In genomic region chr17:39199986-39200879, GRCh38 we compare ENCODE assay signal across 1 cellular context.
A peak's percentile ranks its signal among the peaks of the same experiment; 100 is the strongest.
TF ChIP-seq lines count a peak whose summit lies in the region.

Gene RPL19 (plus strand): TSS chr17:39200283. CDS start chr17:39200345, 62 bp downstream.

TF ChIP-seq in A549, 52 proteins besides CTCF, POLR2A, EP300 and RAD21 (continued from another document):
- TF ChIP-seq PHF8 (IDR thresholded peaks at IDR 0.05; ENCODE audit: borderline replicate concordance, low read depth) = peak; percentile 100
- TF ChIP-seq RNF2 (IDR thresholded peaks at IDR 0.05; ENCODE audit: borderline replicate concordance, low read depth) = no peak
- no peak for TF ChIP-seq NPAS2 (CRISPR knock-in tag; IDR thresholded peaks at IDR 0.05; ENCODE audit: borderline replicate concordance)
- TF ChIP-seq RFX5 (IDR thresholded peaks at IDR 0.05) = no peak
- TF ChIP-seq HDAC2 (IDR thresholded peaks at IDR 0.05) = no peak
- TF ChIP-seq EHF (CRISPR knock-in tag; IDR thresholded peaks at IDR 0.05) = no peak
- no peak; the same call in 1 of the 2 replicates for TF ChIP-seq REST (IDR thresholded peaks at IDR 0.05)
- TF ChIP-seq USF2 (IDR thresholded peaks at IDR 0.05) = peak; percentile 95
- no peak for TF ChIP-seq HOXB5 (CRISPR knock-in tag; IDR thresholded peaks at IDR 0.05)
- TF ChIP-seq EHMT2 (IDR thresholded peaks at IDR 0.05; ENCODE audit: low read depth) = no peak
- TF ChIP-seq SREBF2 (IDR thresholded peaks at IDR 0.05) = no peak
- no peak for TF ChIP-seq CHD2 (IDR thresholded peaks at IDR 0.05; ENCODE audit: low read length, partially characterized antibody)
- peak; percentile 54; the same call in 1 of the 2 replicates for TF ChIP-seq E2F6 (IDR thresholded peaks at IDR 0.05; ENCODE audit: borderline replicate concordance, low read depth)
- TF ChIP-seq CBX2 (IDR thresholded peaks at IDR 0.05; ENCODE audit: borderline replicate concordance, low read depth) = no peak
- TF ChIP-seq CBX8 (IDR thresholded peaks at IDR 0.05) = no peak
- peak; percentile 81 for TF ChIP-seq GATA3 (IDR thresholded peaks at IDR 0.05; ENCODE audit: borderline replicate concordance)
- 0 out of 2 replicates have a peak, but pooled peaks have one; percentile 68 for TF ChIP-seq HMGXB4 (CRISPR knock-in tag; IDR thresholded peaks at IDR 0.05; ENCODE audit: borderline replicate concordance)
- no peak for TF ChIP-seq NR3C1 (IDR thresholded peaks at IDR 0.05)
- no peak for TF ChIP-seq HOXB13 (CRISPR knock-in tag; IDR thresholded peaks at IDR 0.05; ENCODE audit: low read depth)
- peak; percentile 11; the same call in 1 of the 2 replicates for TF ChIP-seq MAZ (IDR thresholded peaks at IDR 0.05; ENCODE audit: borderline replicate concordance, low read depth, low read length)
- TF ChIP-seq JUNB (IDR thresholded peaks at IDR 0.05) = no peak
- TF ChIP-seq ZNF302 (CRISPR knock-in tag; IDR thresholded peaks at IDR 0.05) = no peak
- no peak for TF ChIP-seq SMC3 (IDR thresholded peaks at IDR 0.05)
- TF ChIP-seq JUN (IDR thresholded peaks at IDR 0.05) = peak; percentile 94 to 98
